In the genomic region with DNA sequence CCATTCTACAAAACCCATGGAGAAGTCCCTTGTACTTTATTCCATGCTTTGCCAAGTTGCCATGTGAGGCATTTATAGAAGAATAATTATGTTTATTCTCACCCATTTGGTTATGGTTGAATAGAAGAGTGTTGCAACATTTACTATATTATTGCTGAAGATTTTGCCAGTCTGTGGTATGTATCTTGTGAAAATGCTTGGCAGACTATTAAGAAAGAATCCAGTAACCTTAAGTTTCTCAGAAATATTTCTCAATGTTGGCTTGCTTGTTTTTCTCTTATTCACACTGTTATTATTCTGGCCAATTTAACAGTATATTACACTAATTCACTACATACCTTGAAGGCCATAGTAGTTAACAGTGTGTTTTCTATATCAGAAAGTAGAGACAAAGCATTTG, we compare ENCODE assay signal across 1 cellular context.
TF ChIP-seq lines count a peak whose summit lies in the region.

No MANE protein-coding gene starts in this region.

TF ChIP-seq in GM12878, 131 proteins besides CTCF, POLR2A, EP300 and RAD21 (continued from another document):
- TF ChIP-seq, protein P1, sequence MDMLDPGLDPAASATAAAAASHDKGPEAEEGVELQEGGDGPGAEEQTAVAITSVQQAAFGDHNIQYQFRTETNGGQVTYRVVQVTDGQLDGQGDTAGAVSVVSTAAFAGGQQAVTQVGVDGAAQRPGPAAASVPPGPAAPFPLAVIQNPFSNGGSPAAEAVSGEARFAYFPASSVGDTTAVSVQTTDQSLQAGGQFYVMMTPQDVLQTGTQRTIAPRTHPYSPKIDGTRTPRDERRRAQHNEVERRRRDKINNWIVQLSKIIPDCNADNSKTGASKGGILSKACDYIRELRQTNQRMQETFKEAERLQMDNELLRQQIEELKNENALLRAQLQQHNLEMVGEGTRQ (IDR thresholded peaks at IDR 0.05; ENCODE audit: borderline replicate concordance, low read depth, low read length) = no peak
- TF ChIP-seq PAX8 (IDR thresholded peaks at IDR 0.05) = no peak
- no peak for TF ChIP-seq ZNF622 (IDR thresholded peaks at IDR 0.05)
- no peak for TF ChIP-seq SIN3A (IDR thresholded peaks at IDR 0.05; ENCODE audit: low read depth, low read length)
